9 cellular contexts compared by ENCODE assay signal in the genomic region with DNA sequence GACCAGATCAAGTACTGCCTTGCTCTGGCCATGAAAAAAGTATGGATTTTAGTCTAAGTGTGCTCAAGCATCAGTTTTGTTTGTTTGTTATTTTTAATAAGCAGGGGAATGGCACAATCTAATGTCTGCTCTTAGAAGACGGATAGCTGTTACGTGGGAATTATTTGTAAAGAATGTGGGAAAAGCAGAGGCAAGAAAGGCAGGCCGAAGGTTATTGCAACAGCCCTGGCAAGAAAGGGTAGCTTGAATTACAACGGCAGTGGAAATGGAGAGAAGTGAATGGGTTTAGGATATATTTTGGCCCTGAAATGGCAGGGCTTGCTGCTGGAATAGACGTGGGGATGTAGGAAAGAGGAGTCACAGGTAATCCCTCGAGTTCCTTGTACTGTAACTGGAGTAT. TPM values are rescaled to one million over a fixed set of nuclear protein-coding genes. Genes with fewer than 3 reads are reported as not detected.
DNase-seq lines count a peak whose midpoint lies in the region; ATAC-seq and TF ChIP-seq lines count a peak whose summit lies in the region.
"Had no signal": no experiment of that assay in that cellular context is flagged by ENCODE, and none has a peak within 500 bp of the region (broad histone marks: within the 10 kb centered on the region; RNA-seq: fewer than 3 reads in every experiment).

No MANE protein-coding gene starts in this region.

- peaks cover 31% of the 10 kb centered on the region for H3K4me1 Mint-ChIP-seq in nephron progenitor cell

- no peak for TF ChIP-seq CTCF in C4-2B (conservative IDR thresholded peaks at IDR 0.05)
- TF ChIP-seq CTCF in MM.1S (IDR thresholded peaks at IDR 0.05; ENCODE audit: low read length) = no peak
- no peak for TF ChIP-seq CTCF in nephron progenitor cell (IDR thresholded peaks at IDR 0.05)

- H3K4me2 ChIP-seq in MM.1S (ENCODE audit: low read depth, low read length) = peak overlapping the region; percentile 99

- DNase-seq in MM.1S = no peak
- DNase-seq in nephron progenitor cell = no peak
- DNase-seq in stimulated activated CD8-positive, alpha-beta memory T cell treated with anti-CD3 and anti-CD28 coated beads, Interleukin-4, amount 100 ng/mL, for 48 hours = no peak
- no peak for DNase-seq in medulla oblongata (ENCODE audit: extremely low spot score)
- DNase-seq: activated CD4-positive, alpha-beta T cell treated with anti-CD3 and anti-CD28 coated beads for 48 hours had no signal

- H3K4me3 ChIP-seq in MM.1S (ENCODE audit: low read length) (peak overlapping the region; percentile 90), ectodermal cell (ENCODE audit: insufficient read depth, low read depth, low read length) (peak overlapping the region; percentile 54)

- H3K9me3 ChIP-seq in MM.1S (replicated peaks; ENCODE audit: insufficient read depth, low read length) = no peaks in the 10 kb centered on the region
- no peaks in the 10 kb centered on the region for H3K9me3 ChIP-seq in ectodermal cell (ENCODE audit: control insufficient read depth, low read length)

- peak overlapping the region; percentile 84 for H3K9ac ChIP-seq in MM.1S (ENCODE audit: low read length)

- H3K9me2 ChIP-seq in MM.1S (replicated peaks; ENCODE audit: insufficient read depth, low read length) = no peaks in the 10 kb centered on the region

- H3K27ac ChIP-seq in C4-2B (peak overlapping the region; percentile 91), MM.1S (ENCODE audit: low read length) (no peak overlapping the region), ectodermal cell (ENCODE audit: insufficient read depth, low read depth, low read length, poor library complexity, severe bottlenecking) (no peak overlapping the region)

- 0 out of 2 replicates have a peak, but pooled peaks cover 4% of the 10 kb centered on the region for H3F3A ChIP-seq in MM.1S (ENCODE audit: insufficient read depth, low read length)

- H3K27me3 ChIP-seq in MM.1S (replicated peaks; ENCODE audit: insufficient read depth, low read length) = no peaks in the 10 kb centered on the region
- no peaks in the 10 kb centered on the region for H3K27me3 ChIP-seq in ectodermal cell (ENCODE audit: control insufficient read depth, insufficient read depth, low read length, poor library complexity, severe bottlenecking)

- H3K27me3 Mint-ChIP-seq in nephron progenitor cell (ENCODE audit: low read depth, poor library complexity) = no peaks in the 10 kb centered on the region

- H3K4me3 Mint-ChIP-seq in nephron progenitor cell = peak overlapping the region; percentile 85

- WGBS in ectodermal cell, 2 experiments = 76 to 77% methylated on average over 6 of the region's 6 CpGs

- H3K27ac Mint-ChIP-seq in nephron progenitor cell = no peak overlapping the region

- H3K36me3 ChIP-seq in MM.1S (replicated peaks; ENCODE audit: insufficient read depth, low read length) (no peaks in the 10 kb centered on the region; the same call in 1 of the 2 replicates), ectodermal cell (ENCODE audit: control insufficient read depth, insufficient read depth, low read length) (peaks cover 7% of the 10 kb centered on the region)

- ATAC-seq in HG02642 (IDR thresholded peaks at IDR 0.05; ENCODE audit: poor library complexity, unreplicated experiment) (no peak), GM19467 (IDR thresholded peaks at IDR 0.05; ENCODE audit: unreplicated experiment) (no peak)

- peaks cover 50% of the 10 kb centered on the region for H3K79me2 ChIP-seq in MM.1S (ENCODE audit: low read length)

- H3K9me3 Mint-ChIP-seq in nephron progenitor cell = no peaks in the 10 kb centered on the region

- H3K4me1 ChIP-seq in MM.1S (ENCODE audit: low read length) (peaks cover 18% of the 10 kb centered on the region), ectodermal cell (ENCODE audit: control insufficient read depth, insufficient read depth, low read length) (peaks cover 7% of the 10 kb centered on the region)

- H3K36me3 Mint-ChIP-seq in nephron progenitor cell (ENCODE audit: low read depth) = peaks cover 37% of the 10 kb centered on the region

- H4K20me1 ChIP-seq in MM.1S (ENCODE audit: insufficient read depth, low read length) = no peaks in the 10 kb centered on the region

- peak overlapping the region; percentile 77; the same call in 1 of the 2 replicates for H2AFZ ChIP-seq in MM.1S (ENCODE audit: low read length)

RNA-seq across cellular contexts. Expression of a gene that starts 1.0 kb away (rescaled TPM):
- 13.8 TPM for polyA plus RNA-seq in ectodermal cell (2013, experiment 1 of 4)
- polyA plus RNA-seq in ectodermal cell (2013, experiment 2 of 4) = 12.5 TPM
- 11.8 TPM for polyA plus RNA-seq in ectodermal cell (2013, experiment 3 of 4)
- 11.1 TPM for polyA plus RNA-seq in ectodermal cell (2013, experiment 4 of 4)

RNA-seq across cellular contexts. Expression of a gene that starts 26.8 kb away (rescaled TPM):
- polyA plus RNA-seq in ectodermal cell (2013, experiment 1 of 4) = 0.48 TPM
- polyA plus RNA-seq in ectodermal cell (2013, experiment 2 of 4) = 0.50 TPM
- polyA plus RNA-seq in ectodermal cell (2013, experiment 3 of 4) = 1.1 TPM
- polyA plus RNA-seq in ectodermal cell (2013, experiment 4 of 4) = 1.3 TPM

RNA-seq across cellular contexts. Expression of a gene that starts 54.1 kb away (rescaled TPM):
- polyA plus RNA-seq in ectodermal cell (2013, experiment 1 of 4) = 62.1 TPM
- 63.9 TPM for polyA plus RNA-seq in ectodermal cell (2013, experiment 2 of 4)
- polyA plus RNA-seq in ectodermal cell (2013, experiment 3 of 4) = 75.3 TPM
- polyA plus RNA-seq in ectodermal cell (2013, experiment 4 of 4) = 87.3 TPM

RNA-seq across cellular contexts. Expression of a gene that starts 54.3 kb away (rescaled TPM):
- polyA plus RNA-seq in ectodermal cell (2013, experiment 1 of 4) = 74.6 TPM
- polyA plus RNA-seq in ectodermal cell (2013, experiment 2 of 4) = 66.5 TPM
- polyA plus RNA-seq in ectodermal cell (2013, experiment 3 of 4) = 57.9 TPM
- polyA plus RNA-seq in ectodermal cell (2013, experiment 4 of 4) = 62.3 TPM
